ENCODE assay signal across 15 cellular contexts in the genomic region with DNA sequence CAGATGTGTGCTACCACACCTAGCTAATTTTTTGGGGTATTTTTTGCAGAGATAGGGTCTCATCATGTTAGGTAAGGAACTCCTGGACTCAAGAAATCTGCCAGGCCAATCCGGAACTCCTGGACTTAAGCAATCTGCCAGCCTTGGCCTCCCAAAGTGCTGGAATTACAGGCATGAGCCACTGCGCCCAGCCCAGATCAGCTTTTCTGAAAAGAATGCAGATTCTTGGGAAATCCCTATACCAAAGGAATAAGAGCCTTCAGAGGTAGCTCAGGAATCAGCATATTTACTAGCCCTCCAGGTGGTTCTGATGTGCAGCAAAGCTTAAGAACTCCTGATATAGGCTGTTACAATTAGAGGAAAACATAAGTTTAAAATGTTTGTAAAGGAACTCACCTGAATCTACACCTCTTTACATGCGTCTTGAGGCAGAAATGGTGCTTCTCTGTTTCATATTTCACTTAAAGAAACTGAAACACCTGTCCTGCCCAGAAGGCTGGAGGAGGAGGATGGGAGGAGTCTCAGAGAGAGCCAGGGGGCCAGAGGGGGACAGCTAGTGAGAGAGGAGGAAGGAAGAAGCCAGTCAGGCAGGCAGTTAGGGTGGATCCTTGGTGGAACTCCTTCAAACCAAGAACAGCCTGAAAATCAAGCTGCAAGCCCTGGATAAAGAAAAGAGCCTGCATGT. TPM values are rescaled to one million over a fixed set of nuclear protein-coding genes. Genes with fewer than 3 reads are reported as not detected.
A peak's percentile ranks its signal among the peaks of the same experiment; 100 is the strongest.
DNase-seq lines count a peak whose midpoint lies in the region; ATAC-seq and TF ChIP-seq lines count a peak whose summit lies in the region.
"Had no signal": no experiment of that assay in that cellular context is flagged by ENCODE, and none has a peak within 500 bp of the region (broad histone marks: within the 10 kb centered on the region; RNA-seq: fewer than 3 reads in every experiment).

XCR1 (minus strand) TSS at position 463 of the 685 bp plus-strand sequence. CDS start 5,536 bp downstream, outside the sequence.

- no peaks in the 10 kb centered on the region for H3K27me3 ChIP-seq in lung (ENCODE audit: control insufficient read depth, insufficient read depth)
- H3K27me3 ChIP-seq: BLaER1 had no signal

- H3K9me3 ChIP-seq in lung (ENCODE audit: control insufficient read depth in 2 of 2, insufficient read depth in 1 of 2, low read length in 1 of 2): peaks cover 10% of the 10 kb centered on the region in 2 donors

- peaks cover 3% of the 10 kb centered on the region for H3K36me3 Mint-ChIP-seq in activated naive CD4-positive, alpha-beta T cell treated with anti-CD3 and anti-CD28 coated beads, Interleukin-2, amount 50 U/mL, for 24 hours
- no peaks in the 10 kb centered on the region for H3K36me3 Mint-ChIP-seq in central memory CD8-positive, alpha-beta T cell (ENCODE audit: insufficient read depth)
- H3K36me3 Mint-ChIP-seq in type B pancreatic cell: no peaks in the 10 kb centered on the region

- peak within 1 kb of the TSS; percentile 53 for H3K27ac Mint-ChIP-seq in activated naive CD4-positive, alpha-beta T cell treated with anti-CD3 and anti-CD28 coated beads, Interleukin-2, amount 50 U/mL, for 24 hours
- H3K27ac Mint-ChIP-seq in central memory CD8-positive, alpha-beta T cell (ENCODE audit: low read depth): peak within 1 kb of the TSS; percentile 56
- H3K27ac Mint-ChIP-seq in type B pancreatic cell: peak within 1 kb of the TSS; percentile 91

- TF ChIP-seq CTCF in lung (IDR thresholded peaks at IDR 0.05; ENCODE audit: control extremely low read depth, extremely low read depth) (no peak), type B pancreatic cell (conservative IDR thresholded peaks at IDR 0.05) (no peak)

- no peak within 1 kb of the TSS for H3K27ac ChIP-seq in lung (ENCODE audit: low read depth in 1 of 2, low read length in 1 of 2)
- no peak within 1 kb of the TSS for H3K27ac ChIP-seq in caudate nucleus (ENCODE audit: low read depth, low read length)
- H3K27ac ChIP-seq: BLaER1 had no signal

- no peaks in the 10 kb centered on the region for H3K4me1 Mint-ChIP-seq in activated naive CD4-positive, alpha-beta T cell treated with anti-CD3 and anti-CD28 coated beads, Interleukin-2, amount 50 U/mL, for 24 hours
- H3K4me1 Mint-ChIP-seq in central memory CD8-positive, alpha-beta T cell: no peaks in the 10 kb centered on the region
- H3K4me1 Mint-ChIP-seq in type B pancreatic cell (ENCODE audit: unreplicated experiment): no peaks in the 10 kb centered on the region

- H3K4me3 ChIP-seq in lung: no peak within 1 kb of the TSS
- H3K4me3 ChIP-seq: BLaER1 had no signal

- in situ Hi-C loops in KBM-7 (cut with MboI; ENCODE audit: low pct_unique_long_range_greater_than_20kb, low sequenced_read_pairs): no loop called here

- ATAC-seq in central memory CD8-positive, alpha-beta T cell (replicated peaks; ENCODE audit: extremely low read depth, poor library complexity, severe bottlenecking): no peak
- ATAC-seq in lung (ENCODE audit: insufficient read depth, low FRiP score): no peak

- H3K9me3 Mint-ChIP-seq in activated naive CD4-positive, alpha-beta T cell treated with anti-CD3 and anti-CD28 coated beads, Interleukin-2, amount 50 U/mL, for 24 hours: no peaks in the 10 kb centered on the region
- H3K9me3 Mint-ChIP-seq in central memory CD8-positive, alpha-beta T cell: no peaks in the 10 kb centered on the region
- peaks cover 6% of the 10 kb centered on the region for H3K9me3 Mint-ChIP-seq in type B pancreatic cell

- H3K27me3 Mint-ChIP-seq in activated naive CD4-positive, alpha-beta T cell treated with anti-CD3 and anti-CD28 coated beads, Interleukin-2, amount 50 U/mL, for 24 hours: no peaks in the 10 kb centered on the region
- H3K27me3 Mint-ChIP-seq in central memory CD8-positive, alpha-beta T cell: no peaks in the 10 kb centered on the region
- H3K27me3 Mint-ChIP-seq in type B pancreatic cell: no peaks in the 10 kb centered on the region

- 95% methylated on average over 3 of the region's 3 CpGs for WGBS in lung, 2 donors

- H3K4me1 ChIP-seq in lung (ENCODE audit: control insufficient read depth in 2 of 2, insufficient read depth in 2 of 2, low read length in 2 of 2): no peaks in the 10 kb centered on the region
- H3K4me1 ChIP-seq: BLaER1, Caco-2 had no signal

- no peak within 1 kb of the TSS for H3K4me3 Mint-ChIP-seq in activated naive CD4-positive, alpha-beta T cell treated with anti-CD3 and anti-CD28 coated beads, Interleukin-2, amount 50 U/mL, for 24 hours
- no peak within 1 kb of the TSS for H3K4me3 Mint-ChIP-seq in central memory CD8-positive, alpha-beta T cell
- peak within 1 kb of the TSS; percentile 55 for H3K4me3 Mint-ChIP-seq in type B pancreatic cell
- H3K4me3 Mint-ChIP-seq: CD8-positive, alpha-beta memory T cell had no signal

- H3K36me3 ChIP-seq in lung (ENCODE audit: control insufficient read depth in 2 of 2, insufficient read depth in 2 of 2, low read length in 2 of 2): no peaks in the 10 kb centered on the region
- H3K36me3 ChIP-seq: BLaER1 had no signal

- DNase-seq in activated naive CD4-positive, alpha-beta T cell treated with anti-CD3 and anti-CD28 coated beads, Interleukin-2, amount 50 U/mL, for 16 hours: no peak
- DNase-seq in central memory CD8-positive, alpha-beta T cell (ENCODE audit: low spot score in 2 of 2): no peak
- DNase-seq in lung (ENCODE audit: low spot score): peak; percentile 20
- DNase-seq in type B pancreatic cell (ENCODE audit: extremely low spot score, unreplicated experiment): no peak
- no peak for DNase-seq in MV-4-11 (lab: John Stamatoyannopoulos, UW)
- no peak for DNase-seq in caudate nucleus (lab: John Stamatoyannopoulos, UW)
- DNase-seq in KBM-7: no peak
- DNase-seq: 8988T; AML-193; CD8-positive, alpha-beta memory T cell; DND-41; GDM1 had no signal

RNA-seq across cellular contexts. Expression of gene XCR1, which starts in this region (rescaled TPM):
- under 1 TPM; 0.18 to 0.43 TPM for total RNA-seq in lung
- polyA plus RNA-seq in lung: 1 to 10 TPM in 1 of 2 donors, under 1 TPM in 1; 0.04 to 1.1 TPM
- total RNA-seq in type B pancreatic cell (ENCODE audit: low replicate concordance): 3.6 and 13.9 TPM in 2 replicates
- total RNA-seq: Caco-2; CD8-positive, alpha-beta memory T cell had no signal
- polyA plus RNA-seq: CD8-positive, alpha-beta memory T cell had no signal
